Comparison of ENCODE assay signal across 8 cellular contexts in genomic region chr9:119365291-119366027, GRCh38. TPM values are rescaled to one million over a fixed set of nuclear protein-coding genes. Genes with fewer than 3 reads are reported as not detected.
DNase-seq lines count a peak whose midpoint lies in the region; ATAC-seq and TF ChIP-seq lines count a peak whose summit lies in the region.

No MANE protein-coding gene starts in this region.

- in situ Hi-C loops in Panc1 (cut with HindIII; ENCODE audit: low pct_unique_long_range_greater_than_20kb, low sequenced_read_pairs): no loop called here

- TF ChIP-seq POLR2A in testis (IDR thresholded peaks at IDR 0.05): no peak

- H3K4me1 ChIP-seq in Panc1 (ENCODE audit: control insufficient read depth, insufficient read depth, low read length): no peaks in the 10 kb centered on the region
- peaks cover 9% of the 10 kb centered on the region for H3K4me1 ChIP-seq in testis

- ATAC-seq in Panc1: no peak
- ATAC-seq in CD4-positive, alpha-beta T cell (ENCODE audit: poor library complexity): no peak
- no peak for ATAC-seq in HG03442 (IDR thresholded peaks at IDR 0.05; ENCODE audit: unreplicated experiment)
- no peak for ATAC-seq in stimulated activated naive B cell treated with anti-CD40 and anti-IgM and Interleukin-4, amounts not matched to agents 10 μg/mL and 1 μg/mL and 100 μg/mL, for 72 hours (replicated peaks)

- peaks cover 52% of the 10 kb centered on the region for H3K27me3 Mint-ChIP-seq in CD4-positive, alpha-beta T cell
- peaks cover 29 to 36% of the 10 kb centered on the region in 2 donors for H3K27me3 Mint-ChIP-seq in stimulated activated naive B cell treated with anti-CD40 and anti-IgM and Interleukin-4, amounts not matched to agents 10 μg/mL and 1 μg/mL and 100 μg/mL, for 72 hours

- H3K27ac ChIP-seq in HL-60 (replicated peaks): no peak overlapping the region
- no peak overlapping the region for H3K27ac ChIP-seq in Panc1 (ENCODE audit: low read length)
- no peak overlapping the region for H3K27ac ChIP-seq in testis
- no peak overlapping the region for H3K27ac ChIP-seq in CD4-positive, alpha-beta T cell (ENCODE audit: low read depth, low read length)

- WGBS in testis, 2 donors: 31 to 42% methylated on average over 9 of the region's 9 CpGs

- H3K27ac Mint-ChIP-seq in CD4-positive, alpha-beta T cell: no peak overlapping the region
- H3K27ac Mint-ChIP-seq in stimulated activated naive B cell treated with anti-CD40 and anti-IgM and Interleukin-4, amounts not matched to agents 10 μg/mL and 1 μg/mL and 100 μg/mL, for 72 hours: no peak overlapping the region

- peaks cover 1% of the 10 kb centered on the region for H3K36me3 Mint-ChIP-seq in CD4-positive, alpha-beta T cell (ENCODE audit: low read depth)
- peaks cover 0 to 2% of the 10 kb centered on the region in 2 donors for H3K36me3 Mint-ChIP-seq in stimulated activated naive B cell treated with anti-CD40 and anti-IgM and Interleukin-4, amounts not matched to agents 10 μg/mL and 1 μg/mL and 100 μg/mL, for 72 hours

- intact Hi-C loops in Panc1 (cut with micrococcal nuclease; ENCODE audit: unreplicated experiment): loop anchor here (5.0 kb wide), 1 partner anchor 1583 kb away; no protein-coding TSS in a partner anchor
- intact Hi-C loops in testis (cut with DNase I; ENCODE audit: low total_unique reads): no loop called here
- intact Hi-C loops in CD4-positive, alpha-beta T cell (cut with DNase I, micrococcal nuclease): no loop called here

- POLR2A ChIA-PET in Panc1 (lab: Charles Lee): no interaction called here
- POLR2A ChIA-PET in CD4-positive, alpha-beta T cell (lab: Charles Lee): no interaction called here

- H3K4me3 ChIP-seq in HL-60 (replicated peaks; ENCODE audit: insufficient read depth, low read length) (no peak overlapping the region), Panc1 (ENCODE audit: low read depth in 2 of 2, low read length in 2 of 2) (no peak overlapping the region), testis (no peak overlapping the region)

- peak; percentile 73 for DNase-seq in D341Med (ENCODE audit: low spot score)
- DNase-seq in HL-60 (ENCODE audit: low read depth in 1 of 2, low spot score in 1 of 2): peak; percentile 4 to 18
- DNase-seq in Panc1 (ENCODE audit: low read depth, low spot score): no peak
- peak; percentile 28 for DNase-seq in glomerular visceral epithelial cell (ENCODE audit: extremely low spot score)
- DNase-seq in testis: peak; percentile 43
- no peak for DNase-seq in CD4-positive, alpha-beta T cell
- DNase-seq in stimulated activated naive B cell treated with anti-CD40 and anti-IgM and Interleukin-4, amounts not matched to agents 10 μg/mL and 1 μg/mL and 100 μg/mL, for 72 hours: no peak

- CTCF ChIA-PET in Panc1 (lab: Charles Lee): no interaction called here
- CTCF ChIA-PET in CD4-positive, alpha-beta T cell (lab: Charles Lee): no interaction called here

- peaks cover 3% of the 10 kb centered on the region for H3K9me3 Mint-ChIP-seq in CD4-positive, alpha-beta T cell
- H3K9me3 Mint-ChIP-seq in stimulated activated naive B cell treated with anti-CD40 and anti-IgM and Interleukin-4, amounts not matched to agents 10 μg/mL and 1 μg/mL and 100 μg/mL, for 72 hours: peaks cover 4 to 5% of the 10 kb centered on the region in 2 donors

- no peaks in the 10 kb centered on the region for H3K4me1 Mint-ChIP-seq in CD4-positive, alpha-beta T cell (ENCODE audit: low read depth)
- peaks cover 3 to 6% of the 10 kb centered on the region in 2 donors for H3K4me1 Mint-ChIP-seq in stimulated activated naive B cell treated with anti-CD40 and anti-IgM and Interleukin-4, amounts not matched to agents 10 μg/mL and 1 μg/mL and 100 μg/mL, for 72 hours

- BruUV-seq in Panc1 (replicated peaks; lab: Mats Ljungman, UMichigan): no TSS peak

- H3K36me3 ChIP-seq in Panc1 (ENCODE audit: control insufficient read depth, insufficient read depth, low read length) (no peaks in the 10 kb centered on the region), testis (ENCODE audit: low read depth, missing control alignments) (no peaks in the 10 kb centered on the region)

- no peaks in the 10 kb centered on the region for H3K27me3 ChIP-seq in HL-60 (ENCODE audit: insufficient read depth, poor library complexity, severe bottlenecking)
- no peaks in the 10 kb centered on the region for H3K27me3 ChIP-seq in Panc1 (ENCODE audit: control insufficient read depth, insufficient read depth, low read length)
- no peaks in the 10 kb centered on the region for H3K27me3 ChIP-seq in testis
- peaks cover 22% of the 10 kb centered on the region for H3K27me3 ChIP-seq in CD4-positive, alpha-beta T cell (ENCODE audit: control insufficient read depth, insufficient read depth, low read length)

- H3K9me3 ChIP-seq in Panc1 (ENCODE audit: control insufficient read depth, insufficient read depth, low read depth, low read length) (no peaks in the 10 kb centered on the region), testis (no peaks in the 10 kb centered on the region)
- H3K9me3 ChIP-seq in CD4-positive, alpha-beta T cell (ENCODE audit: control insufficient read depth, low read length): no peaks in the 10 kb centered on the region

- peak; percentile 18 for TF ChIP-seq CTCF in HL-60 (IDR thresholded peaks at IDR 0.05; ENCODE audit: insufficient read depth, low read length)
- TF ChIP-seq CTCF in Panc1 (IDR thresholded peaks at IDR 0.05): peak; percentile 54
- TF ChIP-seq CTCF in testis (IDR thresholded peaks at IDR 0.05): peak; percentile 19 to 48 (median 34)
- no peak for TF ChIP-seq CTCF in CD4-positive, alpha-beta T cell (IDR thresholded peaks at IDR 0.05)

- H3K4me3 Mint-ChIP-seq in CD4-positive, alpha-beta T cell: no peak overlapping the region
- no peak overlapping the region for H3K4me3 Mint-ChIP-seq in stimulated activated naive B cell treated with anti-CD40 and anti-IgM and Interleukin-4, amounts not matched to agents 10 μg/mL and 1 μg/mL and 100 μg/mL, for 72 hours

RNA-seq across cellular contexts. Expression of gene BRINP1, which starts 3.8 kb away (rescaled TPM):
- total RNA-seq in Panc1 (2021; ENCODE audit: unreplicated experiment) (not detected), testis (1 to 10 TPM; 1.2 to 1.7 TPM)
- not detected for polyA plus RNA-seq in Panc1 (2012; ENCODE audit: insufficient read length)
- 1.8 TPM for polyA plus RNA-seq in testis (ENCODE audit: insufficient read depth, low read depth, low replicate concordance)
- not detected for total RNA-seq in CD4-positive, alpha-beta T cell

Comparison
In these comparisons a context has a peak if more than half of its experiments do, and no peak if none do; other contexts are left out.
1. DNase-seq: peak in D341Med (single experiment), HL-60 (2 of 2), glomerular visceral epithelial cell (single experiment) and testis (single experiment); none in Panc1 (single experiment), CD4-positive, alpha-beta T cell (0 of 10) and stimulated activated naive B cell treated with anti-CD40 and anti-IgM and Interleukin-4, amounts not matched to agents 10 μg/mL and 1 μg/mL and 100 μg/mL, for 72 hours (single experiment).